Comparison of ENCODE assay signal across 8 cellular contexts in genomic region chrX:153934473-153935325, GRCh38. TPM values are rescaled to one million over a fixed set of nuclear protein-coding genes. Genes with fewer than 3 reads are reported as not detected.
DNase-seq lines count a peak whose midpoint lies in the region; ATAC-seq and FAIRE-seq lines count a peak whose summit lies in the region.

Gene NAA10, minus strand, starts transcription at chrX:153935037. Its CDS starts 133 bp downstream, at chrX:153934904.

- H3K4me3 Mint-ChIP-seq in IgD-negative memory B cell = peak within 1 kb of the TSS; percentile 87 to 94 (median 91)

- ATAC-seq in GM21529 (IDR thresholded peaks at IDR 0.05; ENCODE audit: unreplicated experiment) = peak; percentile 92
- ATAC-seq in activated naive CD4-positive, alpha-beta T cell treated with anti-CD3 and anti-CD28 coated beads, Interleukin-2, amount 50 U/mL, for 72 hours = peak; percentile 93 to 98

- 0 out of 2 replicates have a peak within 1 kb of the TSS, but pooled peaks have one; percentile 5 for H3K27ac ChIP-seq in SJCRH30

- DNase-seq in EH (ENCODE audit: low read depth) = peak; percentile 76
- DNase-seq in SJCRH30 = peak; percentile 54 to 76
- DNase-seq in activated naive CD4-positive, alpha-beta T cell treated with anti-CD3 and anti-CD28 coated beads, Interleukin-2, amount 50 U/mL, for 72 hours (ENCODE audit: low spot score in 2 of 2) = peak; percentile 61 to 83
- peak; percentile 79 for DNase-seq in glomerular visceral epithelial cell (ENCODE audit: extremely low spot score)
- peak in 42 of 56 donors; percentile 4 to 77 (median 47) for DNase-seq in nucleus accumbens (lab: John Stamatoyannopoulos, UW)
- peak; percentile 94 for DNase-seq in urothelium cell line (ENCODE audit: low spot score)

- no peaks in the 10 kb centered on the region for H3K9me3 ChIP-seq in SJCRH30 (replicated peaks)

- H3K27me3 ChIP-seq in SJCRH30 = no peaks in the 10 kb centered on the region

- no peaks in the 10 kb centered on the region for H3K27me3 Mint-ChIP-seq in IgD-negative memory B cell

- no peaks in the 10 kb centered on the region for H3K9me3 Mint-ChIP-seq in IgD-negative memory B cell
- no peaks in the 10 kb centered on the region for H3K9me3 Mint-ChIP-seq in activated naive CD4-positive, alpha-beta T cell treated with anti-CD3 and anti-CD28 coated beads, Interleukin-2, amount 50 U/mL, for 72 hours

- no peaks in the 10 kb centered on the region for H3K36me3 ChIP-seq in SJCRH30

- H3K4me1 ChIP-seq in SJCRH30 = no peaks in the 10 kb centered on the region

- H3K36me3 Mint-ChIP-seq in IgD-negative memory B cell = peaks cover 3% of the 10 kb centered on the region
- H3K36me3 Mint-ChIP-seq in activated naive CD4-positive, alpha-beta T cell treated with anti-CD3 and anti-CD28 coated beads, Interleukin-2, amount 50 U/mL, for 72 hours = peaks cover 6 to 13% of the 10 kb centered on the region in 2 donors

- H3K4me3 ChIP-seq in SJCRH30 = peak within 1 kb of the TSS; percentile 82

- FAIRE-seq in urothelium cell line (lab: Jason Lieb, UNC) = peak; percentile 69

- peaks cover 8 to 20% (median 14%) of the 10 kb centered on the region in 3 donors for H3K4me1 Mint-ChIP-seq in IgD-negative memory B cell

- H3K27ac Mint-ChIP-seq in IgD-negative memory B cell = peak within 1 kb of the TSS; percentile 80 to 93 (median 82)
- H3K27ac Mint-ChIP-seq in activated naive CD4-positive, alpha-beta T cell treated with anti-CD3 and anti-CD28 coated beads, Interleukin-2, amount 50 U/mL, for 72 hours = peak within 1 kb of the TSS; percentile 32 to 84

RNA-seq across cellular contexts. Expression of gene NAA10, which starts in this region (rescaled TPM):
- polyA plus RNA-seq in IgD-negative memory B cell = 91.4 TPM
- total RNA-seq in SJCRH30 (2014; rRNA removed; shearing (Covaris generic)) = 58.6 and 69.6 TPM in 2 replicates
- total RNA-seq in activated naive CD4-positive, alpha-beta T cell treated with anti-CD3 and anti-CD28 coated beads, Interleukin-2, amount 50 U/mL, for 72 hours = 100 to 1,000 TPM in 1 of 2 donors, 10 to 100 TPM in 1; 97.9 to 129 TPM

Comparison
In these comparisons a context has a peak if more than half of its experiments do, and no peak if none do; other contexts are left out.
1. Peak in every context shown above with its lines: DNase-seq, ATAC-seq, H3K4me3 ChIP-seq and H3K27ac ChIP-seq.